8 cellular contexts compared by ENCODE assay signal in the genomic region with DNA sequence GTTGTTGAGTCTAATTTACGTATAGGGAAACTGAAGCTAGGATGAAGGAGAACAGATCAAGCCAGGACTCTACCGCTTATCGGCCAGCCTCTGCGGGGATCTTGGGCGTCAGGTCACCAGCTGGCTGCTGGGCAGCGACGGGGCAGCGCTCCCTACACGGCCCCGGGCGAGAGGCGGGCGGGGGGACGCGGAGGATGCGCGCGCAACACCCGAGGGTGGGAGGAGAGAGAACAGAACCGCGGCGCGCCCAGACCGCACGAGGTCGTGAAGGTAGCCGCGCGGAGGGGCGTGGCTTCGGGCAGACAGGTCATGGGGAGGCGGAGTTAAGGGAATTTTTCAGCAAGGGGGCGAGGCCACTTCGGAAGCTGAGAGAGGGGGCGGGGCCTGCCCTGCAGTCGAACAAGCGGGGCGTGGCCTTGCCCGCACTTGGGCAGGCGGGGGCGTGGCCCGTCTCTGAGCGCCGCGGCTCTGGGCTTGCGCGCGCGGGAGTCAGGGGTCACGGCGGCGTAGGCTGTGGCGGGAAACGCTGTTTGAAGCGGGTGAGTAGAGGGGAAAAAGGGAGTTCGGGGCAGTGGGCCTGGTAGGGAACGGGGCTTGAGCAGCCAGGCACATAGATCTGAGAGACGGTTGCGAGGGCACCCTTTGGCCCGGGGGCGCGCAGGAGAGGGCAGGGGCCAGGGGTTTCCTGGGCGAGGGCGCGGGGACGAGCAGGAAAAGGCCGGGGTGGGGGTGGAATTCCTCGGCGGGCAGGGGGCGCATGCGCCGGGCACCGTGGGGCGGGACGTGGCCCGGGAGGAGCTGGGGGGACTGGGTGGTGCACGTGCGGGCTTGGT. TPM values are rescaled to one million over a fixed set of nuclear protein-coding genes. Genes with fewer than 3 reads are reported as not detected.
DNase-seq lines count a peak whose midpoint lies in the region; ATAC-seq and TF ChIP-seq lines count a peak whose summit lies in the region.

A gene (plus strand): TSS at position 496 of the 833 bp plus-strand sequence. CDS start 14,505 bp downstream, outside the sequence.

- H3K27me3 ChIP-seq in Panc1 (ENCODE audit: control insufficient read depth, insufficient read depth, low read length), result no peaks in the 10 kb centered on the region
- H3K27me3 ChIP-seq in esophagus (ENCODE audit: control insufficient read depth in 1 of 2, insufficient read depth in 2 of 2, low read length in 2 of 2), result no peaks in the 10 kb centered on the region
- H3K27me3 ChIP-seq in muscle layer of colon (ENCODE audit: control insufficient read depth in 1 of 2, insufficient read depth in 2 of 2, low read length in 2 of 2), result no peaks in the 10 kb centered on the region

- H3K36me3 ChIP-seq in Panc1 (ENCODE audit: control insufficient read depth, insufficient read depth, low read length), result no peaks in the 10 kb centered on the region
- peaks cover 12 to 38% of the 10 kb centered on the region in 2 donors for H3K36me3 ChIP-seq in esophagus (ENCODE audit: control insufficient read depth in 2 of 2, insufficient read depth in 2 of 2, low read length in 1 of 2)
- H3K36me3 ChIP-seq in muscle layer of colon (ENCODE audit: insufficient read depth, low read length), result peaks cover 24% of the 10 kb centered on the region

- peak; percentile 77 for ATAC-seq in GM21723 (IDR thresholded peaks at IDR 0.05; ENCODE audit: unreplicated experiment)
- peak; percentile 93 for ATAC-seq in Panc1
- peak; percentile 90 for ATAC-seq in activated T-cell treated with anti-CD3 and anti-CD28 coated beads, Interleukin-2, amount 50 U/mL, for 4 hours

- H3K9me3 Mint-ChIP-seq in activated T-cell treated with anti-CD3 and anti-CD28 coated beads, Interleukin-2, amount 50 U/mL, for 4 hours, result no peaks in the 10 kb centered on the region

- BruUV-seq in Panc1 (replicated peaks; lab: Mats Ljungman, UMichigan), result no TSS peak

- H3K4me1 ChIP-seq in Panc1 (ENCODE audit: control insufficient read depth, insufficient read depth, low read length) (peaks cover 4% of the 10 kb centered on the region), esophagus (ENCODE audit: control insufficient read depth in 2 of 2, insufficient read depth in 2 of 2, low read length in 1 of 2) (no peaks in the 10 kb centered on the region), muscle layer of colon (ENCODE audit: insufficient read depth, low read length) (peaks cover 9% of the 10 kb centered on the region)

- peak; percentile 98 for DNase-seq in DMS153 treated with DMSO at 0.1 percent for 48 hours (lab: John Stamatoyannopoulos, UW; ENCODE audit: unreplicated experiment)
- peak; percentile 97 for DNase-seq in KG1 (lab: John Stamatoyannopoulos, UW)
- DNase-seq in Panc1 (ENCODE audit: low read depth, low spot score), result peak; percentile 78
- DNase-seq in activated T-cell treated with anti-CD3 and anti-CD28 coated beads, Interleukin-2, amount 50 U/mL, for 4 hours, result peak; percentile 99
- peak; percentile 96 for DNase-seq in stimulated activated CD8-positive, alpha-beta memory T cell treated with anti-CD3 and anti-CD28 coated beads, Interleukin-7, amount 100 ng/mL, for 24 hours (ENCODE audit: low read depth)

- intact Hi-C loops in Panc1 (cut with micrococcal nuclease; ENCODE audit: unreplicated experiment), result no loop called here

- H3K36me3 Mint-ChIP-seq in activated T-cell treated with anti-CD3 and anti-CD28 coated beads, Interleukin-2, amount 50 U/mL, for 4 hours (ENCODE audit: insufficient read depth), result peaks cover 28% of the 10 kb centered on the region

- peak within 1 kb of the TSS; percentile 96 for H3K4me3 Mint-ChIP-seq in activated T-cell treated with anti-CD3 and anti-CD28 coated beads, Interleukin-2, amount 50 U/mL, for 4 hours

- H3K9me3 ChIP-seq in Panc1 (ENCODE audit: control insufficient read depth, insufficient read depth, low read depth, low read length), result no peaks in the 10 kb centered on the region
- no peaks in the 10 kb centered on the region for H3K9me3 ChIP-seq in esophagus (ENCODE audit: control insufficient read depth in 2 of 2, insufficient read depth in 1 of 2, low read depth in 1 of 2, low read length in 1 of 2)
- no peaks in the 10 kb centered on the region for H3K9me3 ChIP-seq in muscle layer of colon (ENCODE audit: low read length)

- H3K4me3 ChIP-seq in Panc1 (ENCODE audit: low read depth in 2 of 2, low read length in 2 of 2), result peak within 1 kb of the TSS; percentile 72 to 91
- peak within 1 kb of the TSS; percentile 60 to 66 for H3K4me3 ChIP-seq in esophagus (ENCODE audit: low read depth in 1 of 2, low read length in 2 of 2)
- H3K4me3 ChIP-seq in muscle layer of colon (ENCODE audit: low read depth in 1 of 2, low read length in 2 of 2), result peak within 1 kb of the TSS; percentile 81 to 86

- POLR2A ChIA-PET in Panc1 (lab: Charles Lee), result no interaction called here

- TF ChIP-seq CTCF in Panc1 (IDR thresholded peaks at IDR 0.05), result no peak

- CTCF ChIA-PET in Panc1 (lab: Charles Lee), result interaction anchor here (0.6 kb wide), 2 partner anchors 27 to 454 kb away, joined by 4 read pairs; no protein-coding TSS in a partner anchor

- WGBS in esophagus, 2 donors, result 1% methylated on average over 72 to 78 of the region's 78 CpGs

- in situ Hi-C loops in Panc1 (cut with HindIII; ENCODE audit: low pct_unique_long_range_greater_than_20kb, low sequenced_read_pairs), result no loop called here

- no peaks in the 10 kb centered on the region for H3K27me3 Mint-ChIP-seq in activated T-cell treated with anti-CD3 and anti-CD28 coated beads, Interleukin-2, amount 50 U/mL, for 4 hours (ENCODE audit: low read depth)

- peaks cover 28% of the 10 kb centered on the region for H3K4me1 Mint-ChIP-seq in activated T-cell treated with anti-CD3 and anti-CD28 coated beads, Interleukin-2, amount 50 U/mL, for 4 hours (ENCODE audit: low read depth)

- H3K27ac ChIP-seq in Panc1 (ENCODE audit: low read length) (peak within 1 kb of the TSS; percentile 87), esophagus (ENCODE audit: low read depth in 2 of 2, low read length in 1 of 2) (peak within 1 kb of the TSS; percentile 84 to 93), muscle layer of colon (ENCODE audit: low read depth, low read length) (peak within 1 kb of the TSS; percentile 83)

- H3K9ac ChIP-seq in muscle layer of colon (ENCODE audit: low read length), result peak within 1 kb of the TSS; percentile 50

RNA-seq across cellular contexts. Expression of the gene that starts here (rescaled TPM):
- 71.7 TPM for total RNA-seq in Panc1 (2021; ENCODE audit: unreplicated experiment)
- polyA plus RNA-seq in Panc1 (2012; ENCODE audit: insufficient read length), result 54.9 TPM
- total RNA-seq in activated T-cell treated with anti-CD3 and anti-CD28 coated beads, Interleukin-2, amount 50 U/mL, for 4 hours, result 100 to 1,000 TPM; 182 to 246 (median 214) TPM
- 10 to 100 TPM; 27.4 to 48.3 TPM for polyA plus RNA-seq in esophagus

Comparison
In these comparisons a context has a peak if more than half of its experiments do, and no peak if none do; other contexts are left out.
1. Peak in every context shown above with its lines: DNase-seq, ATAC-seq, H3K4me3 ChIP-seq and H3K27ac ChIP-seq.